In genomic region chr10:43785252-43785651, GRCh38 we compare ENCODE assay signal across 12 cellular contexts.
DNase-seq lines count a peak whose midpoint lies in the region; ATAC-seq and TF ChIP-seq lines count a peak whose summit lies in the region.
"Had no signal": no experiment of that assay in that cellular context is flagged by ENCODE, and none has a peak within 500 bp of the region (broad histone marks: within the 10 kb centered on the region; RNA-seq: fewer than 3 reads in every experiment).

No MANE protein-coding gene starts in this region.

- DNase-seq in AG10803 (ENCODE audit: low read depth) (no peak), GM12865 (ENCODE audit: low read depth) (peak; percentile 17), OCI-M1 (lab: John Stamatoyannopoulos, UW) (peak; percentile 74), fibroblast of villous mesenchyme (ENCODE audit: low read depth) (no peak), SHP77 treated with DMSO at 0.1 percent for 48 hours (lab: John Stamatoyannopoulos, UW) (no peak), middle frontal gyrus (ENCODE audit: extremely low spot score, low spot score) (no peak)
- DNase-seq: anterior cingulate cortex, left colon, NCI-H446 treated with DMSO at 0.1 percent for 48 hours, substantia nigra had no signal

- ATAC-seq in GM19328 (IDR thresholded peaks at IDR 0.05; ENCODE audit: unreplicated experiment) (no peak), GM21447 (IDR thresholded peaks at IDR 0.05; ENCODE audit: unreplicated experiment) (no peak)
- ATAC-seq: left colon had no signal

- H3K4me3 ChIP-seq in AG10803 (ENCODE audit: low read length) (no peak overlapping the region), GM12865 (ENCODE audit: low read depth, low read length) (no peak overlapping the region), fibroblast of villous mesenchyme (ENCODE audit: low read depth, low read length) (no peak overlapping the region)

- peak; percentile 14; the same call in 1 of the 2 replicates for TF ChIP-seq CTCF in AG10803 (conservative IDR thresholded peaks at IDR 0.05; ENCODE audit: low read length)
- TF ChIP-seq CTCF in GM12865 (IDR thresholded peaks at IDR 0.05; ENCODE audit: insufficient read depth, low read depth, low read length, missing control alignments), result peak; percentile 10
- TF ChIP-seq CTCF in fibroblast of villous mesenchyme (IDR thresholded peaks at IDR 0.05; ENCODE audit: insufficient read depth, low read depth, low read length), result peak; percentile 21

Comparison
In these comparisons a context has a peak if more than half of its experiments do, and no peak if none do; other contexts are left out.
1. DNase-seq: peak in GM12865 (single experiment) and OCI-M1 (single experiment); none in AG10803 (single experiment), fibroblast of villous mesenchyme (single experiment), SHP77 treated with DMSO at 0.1 percent for 48 hours (single experiment) and middle frontal gyrus (single experiment).
2. Peak in every context shown above with its lines, with median percentiles within 50 percentile points of each other: CTCF ChIP-seq.